8 cellular contexts compared by ENCODE assay signal in genomic region chr12:52884526-52885293, GRCh38. TPM values are rescaled to one million over a fixed set of nuclear protein-coding genes. Genes with fewer than 3 reads are reported as not detected.
DNase-seq lines count a peak whose midpoint lies in the region; ATAC-seq and TF ChIP-seq lines count a peak whose summit lies in the region.

No MANE protein-coding gene starts in this region.

- H3K4me3 ChIP-seq in coronary artery (no peak overlapping the region), mesodermal cell (ENCODE audit: extremely low read depth, insufficient read depth, low read length, poor library complexity, severe bottlenecking) (no peak overlapping the region)

- 29 to 38% methylated on average over 8 to 11 of the region's 13 CpGs for WGBS in mesodermal cell (ENCODE audit: insufficient coverage in 2 of 2), 2 experiments

- H3K27ac ChIP-seq in coronary artery (no peak overlapping the region), mesodermal cell (ENCODE audit: low read depth, low read length, severe bottlenecking) (peak overlapping the region; percentile 82)

- peaks cover 16% of the 10 kb centered on the region for H3K4me1 ChIP-seq in mesodermal cell (ENCODE audit: control insufficient read depth, insufficient read depth, low read length, poor library complexity, severe bottlenecking)

- peak; percentile 86 for TF ChIP-seq CTCF in coronary artery (IDR thresholded peaks at IDR 0.05)

- no peaks in the 10 kb centered on the region for H3K36me3 ChIP-seq in mesodermal cell (ENCODE audit: control insufficient read depth, insufficient read depth, low read length)

- in situ Hi-C loops in ACHN (cut with HindIII; ENCODE audit: low pct_ligation_motif_present, low pct_unique_long_range_greater_than_20kb, low sequenced_read_pairs): loop anchor here (25.0 kb wide), 1 partner anchor 103 kb away; no protein-coding TSS in a partner anchor

- no peaks in the 10 kb centered on the region for H3K9me3 ChIP-seq in mesodermal cell (ENCODE audit: control insufficient read depth, low read length)

- ATAC-seq in GM21786 (IDR thresholded peaks at IDR 0.05; ENCODE audit: unreplicated experiment): no peak

- peak; percentile 75 for DNase-seq in ACHN
- DNase-seq in GM19240 (ENCODE audit: insufficient read length, low spot score): peak; percentile 87
- DNase-seq in NCI-H446 treated with DMSO at 0.1 percent for 48 hours (lab: John Stamatoyannopoulos, UW): peak; percentile 8
- peak; percentile 80 for DNase-seq in activated CD4-positive, alpha-beta T cell treated with anti-CD3 and anti-CD28 coated beads, Interleukin-2, amount 50 U/mL, for 1 hour
- no peak for DNase-seq in coronary artery (ENCODE audit: low spot score)
- peak; percentile 70 to 77 for DNase-seq in stimulated activated CD8-positive, alpha-beta memory T cell treated with anti-CD3 and anti-CD28 coated beads, Interleukin-2, amount 100 ng/mL, for 48 hours (ENCODE audit: low read depth in 2 of 2)

RNA-seq across cellular contexts. Expression of gene KRT8, which starts 20.2 kb away (rescaled TPM):
- polyA plus RNA-seq in mesodermal cell (2013, experiment 1 of 2): 3,226 TPM
- 3,108 TPM for polyA plus RNA-seq in mesodermal cell (2013, experiment 2 of 2)

RNA-seq across cellular contexts. Expression of gene KRT78, which starts 35.9 kb away (rescaled TPM):
- polyA plus RNA-seq in mesodermal cell (2013, experiment 1 of 2): not detected
- polyA plus RNA-seq in mesodermal cell (2013, experiment 2 of 2): not detected

RNA-seq across cellular contexts. Expression of gene KRT79, which starts 50.6 kb away (rescaled TPM):
- not detected for polyA plus RNA-seq in mesodermal cell (2013, experiment 1 of 2)
- polyA plus RNA-seq in mesodermal cell (2013, experiment 2 of 2): not detected
